ENCODE assay signal across 15 cellular contexts in the genomic region with DNA sequence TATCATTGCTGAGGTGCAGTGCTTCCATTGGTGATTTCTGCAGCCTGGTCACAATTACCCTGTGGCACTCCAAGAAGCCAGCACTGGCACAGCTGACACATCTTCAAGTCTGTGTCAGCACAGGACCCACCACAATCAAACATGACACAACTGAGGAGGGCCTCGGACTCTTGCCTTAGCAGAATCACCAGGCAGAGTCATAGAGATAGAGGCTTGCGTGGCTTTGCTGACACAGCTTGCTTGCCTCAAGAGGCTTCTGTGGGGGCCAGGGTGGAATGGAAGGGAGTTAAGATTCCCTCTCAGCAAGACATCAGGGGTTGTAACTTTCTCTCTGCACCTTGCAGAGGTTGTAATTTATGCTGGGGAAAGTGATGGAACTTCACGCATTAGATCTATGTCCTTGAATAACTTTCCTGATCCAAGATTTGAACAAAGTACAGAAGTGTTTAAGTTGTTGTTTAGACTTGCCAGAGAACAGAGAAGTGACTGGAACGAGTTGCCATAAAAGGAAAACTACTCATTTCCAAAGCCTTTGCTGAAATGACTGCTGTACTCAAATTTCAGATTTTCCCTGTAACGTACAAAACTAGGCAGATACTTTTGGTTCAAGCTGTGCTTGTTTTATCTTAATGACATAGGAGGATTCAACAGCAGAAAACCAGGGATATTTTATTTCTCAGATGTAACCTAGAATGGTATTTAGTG.
DNase-seq lines count a peak whose midpoint lies in the region; ATAC-seq and TF ChIP-seq lines count a peak whose summit lies in the region.
"Had no signal": no experiment of that assay in that cellular context is flagged by ENCODE, and none has a peak within 500 bp of the region (broad histone marks: within the 10 kb centered on the region; RNA-seq: fewer than 3 reads in every experiment).

No MANE protein-coding gene starts in this region.

- H3K4me1 Mint-ChIP-seq in glutamatergic neuron (ENCODE audit: low read depth, unreplicated experiment), result peaks cover 15% of the 10 kb centered on the region
- H3K4me1 Mint-ChIP-seq: T-helper 17 cell had no signal

- no peak for TF ChIP-seq CTCF in glutamatergic neuron (IDR thresholded peaks at IDR 0.05; ENCODE audit: partially characterized antibody, unreplicated experiment)

- H3K27ac Mint-ChIP-seq in glutamatergic neuron (ENCODE audit: unreplicated experiment), result peak overlapping the region; percentile 28
- H3K27ac Mint-ChIP-seq: stimulated activated naive B cell treated with anti-CD40 and anti-IgM and Interleukin-4, amounts not matched to agents 10 μg/mL and 1 μg/mL and 100 μg/mL, for 72 hours; T-helper 17 cell had no signal

- H3K4me3 ChIP-seq in skeletal muscle cell (ENCODE audit: low read depth, low read length), result no peak overlapping the region
- H3K4me3 ChIP-seq: adrenal gland, lung had no signal

- peaks cover 3% of the 10 kb centered on the region for H3K9me3 Mint-ChIP-seq in glutamatergic neuron (ENCODE audit: unreplicated experiment)

- DNase-seq in GM03348 (ENCODE audit: low spot score), result peak; percentile 12
- DNase-seq in amniotic stem cell (lab: John Stamatoyannopoulos, UW), result peak; percentile 77
- no peak for DNase-seq in glutamatergic neuron
- peak; percentile 42 for DNase-seq in skeletal muscle cell (ENCODE audit: low read depth)
- DNase-seq in DMS79 (lab: John Stamatoyannopoulos, UW), result no peak
- DNase-seq: activated CD8-positive, alpha-beta memory T cell treated with anti-CD3 and anti-CD28 coated beads for 24 hours; adrenal gland; foreskin melanocyte; NCI-H1436 treated with DMSO at 0.1 percent for 48 hours; stimulated activated naive B cell treated with anti-CD40 and anti-IgM and Interleukin-4, amounts not matched to agents 10 μg/mL and 1 μg/mL and 100 μg/mL, for 72 hours; T-helper 17 cell had no signal

- no peak overlapping the region for H3K4me3 Mint-ChIP-seq in glutamatergic neuron (ENCODE audit: unreplicated experiment)
- H3K4me3 Mint-ChIP-seq: stimulated activated naive B cell treated with anti-CD40 and anti-IgM and Interleukin-4, amounts not matched to agents 10 μg/mL and 1 μg/mL and 100 μg/mL, for 72 hours; T-helper 17 cell had no signal

- no peaks in the 10 kb centered on the region for H3K27me3 Mint-ChIP-seq in glutamatergic neuron (ENCODE audit: unreplicated experiment)

- peaks cover under 1% of the 10 kb centered on the region for H3K36me3 Mint-ChIP-seq in glutamatergic neuron (ENCODE audit: unreplicated experiment)

- no peak for ATAC-seq in HG03439 (IDR thresholded peaks at IDR 0.05; ENCODE audit: unreplicated experiment)
- no peak for ATAC-seq in HG02798 (IDR thresholded peaks at IDR 0.05; ENCODE audit: poor library complexity, unreplicated experiment)
- no peak for ATAC-seq in HG03442 (IDR thresholded peaks at IDR 0.05; ENCODE audit: unreplicated experiment)
- ATAC-seq: stimulated activated naive B cell treated with anti-CD40 and anti-IgM and Interleukin-4, amounts not matched to agents 10 μg/mL and 1 μg/mL and 100 μg/mL, for 72 hours; T-helper 17 cell had no signal

Comparison
In these comparisons a context has a peak if more than half of its experiments do, and no peak if none do; other contexts are left out.
1. DNase-seq: peak in GM03348 (single experiment), amniotic stem cell (single experiment) and skeletal muscle cell (single experiment); none in glutamatergic neuron (single experiment) and DMS79 (single experiment).